In the genomic region with DNA sequence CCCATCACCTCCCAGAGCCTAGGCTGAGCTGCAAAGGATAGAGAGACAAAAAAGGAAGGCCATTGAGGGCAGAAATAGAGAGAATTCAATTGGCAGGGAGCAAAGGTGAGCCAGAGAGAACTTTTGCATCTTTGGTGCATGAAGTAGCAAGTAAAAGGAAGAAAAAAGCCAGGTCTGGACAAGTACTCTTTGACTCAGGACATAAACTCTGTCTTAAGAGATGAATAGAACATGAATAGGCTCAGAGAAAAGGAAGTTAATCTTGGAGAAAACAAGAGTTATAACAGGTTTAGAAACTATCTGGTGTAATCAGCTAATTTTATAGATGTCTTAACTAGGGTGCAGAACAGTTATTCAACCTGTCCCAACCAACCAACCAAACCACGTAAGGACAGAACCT, we compare ENCODE assay signal across 11 cellular contexts.
"Had no signal": no experiment of that assay in that cellular context is flagged by ENCODE, and none has a peak within 500 bp of the region (broad histone marks: within the 10 kb centered on the region; RNA-seq: fewer than 3 reads in every experiment).

No MANE protein-coding gene starts in this region.

- H3K27me3 Mint-ChIP-seq: IgD-negative memory B cell had no signal

- H3K27ac Mint-ChIP-seq: HFFc6, IgD-negative memory B cell had no signal

- H3K4me1 ChIP-seq: HAP-1 had no signal

- H3K36me3 ChIP-seq: HAP-1 had no signal

- H3K9me3 ChIP-seq: HAP-1 had no signal

- H3K4me3 Mint-ChIP-seq: HFFc6, IgD-negative memory B cell had no signal

- DNase-seq: GM23248, HFFc6, KBM-7 had no signal

- H3K4me2 ChIP-seq: KMS-11 had no signal

- H2AFZ ChIP-seq: GM23248 had no signal

- FAIRE-seq: H1, H54, HepG2 had no signal

- ATAC-seq: HCT116, HepG2 had no signal

- H3K4me3 ChIP-seq: GM23248, HAP-1 had no signal

- H3K4me1 Mint-ChIP-seq: IgD-negative memory B cell had no signal

- H3K27ac ChIP-seq: GM23248, HL-60, KMS-11 had no signal

- H3K36me3 Mint-ChIP-seq: IgD-negative memory B cell had no signal

- H3K9ac ChIP-seq: GM23248, KMS-11 had no signal
